8 cellular contexts compared by ENCODE assay signal in genomic region chr5:159206368-159206767, GRCh38. TPM values are rescaled to one million over a fixed set of nuclear protein-coding genes. Genes with fewer than 3 reads are reported as not detected.
DNase-seq lines count a peak whose midpoint lies in the region; ATAC-seq, FAIRE-seq and TF ChIP-seq lines count a peak whose summit lies in the region.

No MANE protein-coding gene starts in this region.

- FAIRE-seq in astrocyte (lab: Jason Lieb, UNC) = no peak

- DNase-seq in left ventricle myocardium inferior (no peak), cardiac septum (ENCODE audit: low spot score) (no peak), astrocyte (ENCODE audit: low read depth) (no peak), memory B cell (ENCODE audit: low spot score in 2 of 2) (no peak), ureter (ENCODE audit: low spot score) (no peak), NCI-H2196 treated with DMSO at 0.1 percent for 48 hours (lab: John Stamatoyannopoulos, UW; ENCODE audit: unreplicated experiment) (no peak), ecto neural progenitor cell (ENCODE audit: low spot score) (no peak)

- WGBS in urinary bladder = 25% methylated on average over 2 of the region's 2 CpGs

- ATAC-seq in memory B cell (ENCODE audit: low read depth) = no peak

- H3K9me3 Mint-ChIP-seq in astrocyte (ENCODE audit: unreplicated experiment) (no peaks in the 10 kb centered on the region), memory B cell (no peaks in the 10 kb centered on the region)

- H3K4me1 Mint-ChIP-seq in astrocyte (ENCODE audit: low read depth, unreplicated experiment) = peaks cover 18% of the 10 kb centered on the region
- peaks cover 29% of the 10 kb centered on the region for H3K4me1 Mint-ChIP-seq in memory B cell

- peak overlapping the region; percentile 97 for H3K27ac ChIP-seq in left ventricle myocardium inferior (replicated peaks)
- H3K27ac ChIP-seq in astrocyte (ENCODE audit: low read depth, low read length) = peak overlapping the region; percentile 88
- H3K27ac ChIP-seq in urinary bladder (ENCODE audit: low read depth) = peak overlapping the region; percentile 82

- H3K27ac Mint-ChIP-seq in astrocyte (ENCODE audit: unreplicated experiment) = peak overlapping the region; percentile 66
- peak overlapping the region; percentile 98 for H3K27ac Mint-ChIP-seq in memory B cell

- H3K9me3 ChIP-seq in left ventricle myocardium inferior (replicated peaks) (no peaks in the 10 kb centered on the region), astrocyte (ENCODE audit: insufficient read depth, low read depth, low read length) (no peaks in the 10 kb centered on the region)

- no peaks in the 10 kb centered on the region for H3K27me3 ChIP-seq in left ventricle myocardium inferior (ENCODE audit: low read depth)
- no peaks in the 10 kb centered on the region for H3K27me3 ChIP-seq in astrocyte (ENCODE audit: insufficient read depth, low read length)

- no peak overlapping the region for H2AFZ ChIP-seq in astrocyte (ENCODE audit: low read depth, low read length)

- H3K9ac ChIP-seq in astrocyte (ENCODE audit: low read length) = peak overlapping the region; percentile 100

- H3K4me3 ChIP-seq in left ventricle myocardium inferior = peak overlapping the region; percentile 93
- peak overlapping the region; percentile 92 for H3K4me3 ChIP-seq in astrocyte (ENCODE audit: insufficient read depth, low read depth, low read length)
- peak overlapping the region; percentile 21 for H3K4me3 ChIP-seq in urinary bladder (ENCODE audit: low read depth, low read length)

- H3K36me3 Mint-ChIP-seq in astrocyte (ENCODE audit: low read depth, unreplicated experiment) (no peaks in the 10 kb centered on the region), memory B cell (peaks cover 8% of the 10 kb centered on the region)

- H3K36me3 ChIP-seq in left ventricle myocardium inferior (peaks cover under 1% of the 10 kb centered on the region), astrocyte (ENCODE audit: insufficient read depth, low read length) (peaks cover 4% of the 10 kb centered on the region), urinary bladder (ENCODE audit: insufficient read depth) (no peaks in the 10 kb centered on the region)

- H3K4me3 Mint-ChIP-seq in astrocyte (ENCODE audit: unreplicated experiment) = peak overlapping the region; percentile 99
- H3K4me3 Mint-ChIP-seq in memory B cell = peak overlapping the region; percentile 99

- no peak for TF ChIP-seq CTCF in left ventricle myocardium inferior (IDR thresholded peaks at IDR 0.05; ENCODE audit: borderline replicate concordance)
- no peak for TF ChIP-seq CTCF in astrocyte (IDR thresholded peaks at IDR 0.05; ENCODE audit: insufficient read depth, low read depth, low read length)

- H3K4me1 ChIP-seq in left ventricle myocardium inferior (peaks cover 81% of the 10 kb centered on the region), astrocyte (ENCODE audit: insufficient read depth, low read length) (peaks cover 19% of the 10 kb centered on the region), urinary bladder (ENCODE audit: insufficient read depth) (no peaks in the 10 kb centered on the region)

- intact Hi-C loops in left ventricle myocardium inferior (cut with micrococcal nuclease) = no loop called here
- intact Hi-C loops in cardiac septum (cut with DNase I) = no loop called here

- H3K27me3 Mint-ChIP-seq in astrocyte (ENCODE audit: low read depth, unreplicated experiment) = no peaks in the 10 kb centered on the region
- H3K27me3 Mint-ChIP-seq in memory B cell = no peaks in the 10 kb centered on the region

- peaks cover 79% of the 10 kb centered on the region for H3K79me2 ChIP-seq in astrocyte (ENCODE audit: insufficient read depth, low read length)

- H4K20me1 ChIP-seq in astrocyte (ENCODE audit: insufficient read depth, low read length) = peaks cover 44% of the 10 kb centered on the region

- peak overlapping the region; percentile 99 for H3K4me2 ChIP-seq in astrocyte (ENCODE audit: low read length)

RNA-seq across cellular contexts. Expression of gene RNF145, which starts 3.0 kb away (rescaled TPM):
- total RNA-seq in left ventricle myocardium inferior (18.0 TPM), cardiac septum (25.4 TPM), astrocyte (48.0 and 54.0 TPM in 2 replicates), urinary bladder (47.6 TPM), ureter (96.1 TPM)
- polyA plus RNA-seq in urinary bladder = 64.6 TPM

RNA-seq across cellular contexts. Expression of gene UBLCP1, which starts 56.7 kb away (rescaled TPM):
- total RNA-seq in left ventricle myocardium inferior (15.9 TPM), cardiac septum (15.9 TPM), astrocyte (29.9 and 31.3 TPM in 2 replicates), urinary bladder (22.0 TPM), ureter (28.9 TPM)
- 19.3 TPM for polyA plus RNA-seq in urinary bladder

Comparison
In these comparisons a context has a peak if more than half of its experiments do, and no peak if none do; other contexts are left out.
1. H3K4me3 ChIP-seq: peak in every context shown above with its lines; median percentile 93 in left ventricle myocardium inferior; 92 in astrocyte; 21 in urinary bladder.